16 cellular contexts compared by ENCODE assay signal in genomic region chr5:87010736-87011135, GRCh38.
DNase-seq lines count a peak whose midpoint lies in the region; ATAC-seq and TF ChIP-seq lines count a peak whose summit lies in the region.
"Had no signal": no experiment of that assay in that cellular context is flagged by ENCODE, and none has a peak within 500 bp of the region (broad histone marks: within the 10 kb centered on the region; RNA-seq: fewer than 3 reads in every experiment).

No MANE protein-coding gene starts in this region.

- no TSS peak for BruUV-seq in OCI-LY7 (replicated peaks; lab: Mats Ljungman, UMichigan)

- H3K4me2 ChIP-seq in OCI-LY7 (ENCODE audit: low read length): no peak overlapping the region

- intact Hi-C loops in Right ventricle myocardium inferior (cut with DNase I): loop anchor here (5.0 kb wide), 2 partner anchors 38 to 128 kb away; no protein-coding TSS in a partner anchor
- intact Hi-C loops in right cardiac atrium (cut with DNase I): no loop called here
- intact Hi-C loops in OCI-LY7 (cut with micrococcal nuclease; ENCODE audit: unreplicated experiment): loop anchor here (10.0 kb wide), 1 partner anchor 326 kb away; no protein-coding TSS in a partner anchor
- intact Hi-C loops in stomach (cut with DNase I; ENCODE audit: low total_unique reads): no loop called here

- TF ChIP-seq CTCF in OCI-LY7 (conservative IDR thresholded peaks at IDR 0.05; ENCODE audit: low read length) (no peak), fibroblast of mammary gland (conservative IDR thresholded peaks at IDR 0.05; ENCODE audit: control insufficient read depth, insufficient read depth, low read depth, low read length) (no peak), stomach (IDR thresholded peaks at IDR 0.05) (no peak)

- no peaks in the 10 kb centered on the region for H4K20me1 ChIP-seq in OCI-LY7 (ENCODE audit: insufficient read depth, low read length)

- WGBS in right cardiac atrium: 52% methylated on average over 3 of the region's 3 CpGs
- WGBS in stomach, 5 donors: 41 to 70% (median 55%) methylated on average over 3 of the region's 3 CpGs

- H3K27ac Mint-ChIP-seq in stimulated activated memory B cell treated with anti-CD40 and anti-IgM and Interleukin-4, amounts not matched to agents 10 μg/mL and 1 μg/mL and 100 μg/mL, for 72 hours: peak overlapping the region; percentile 12
- H3K27ac Mint-ChIP-seq: B cell, CD14-positive monocyte had no signal

- ATAC-seq in Right ventricle myocardium inferior (peak; percentile 37), right cardiac atrium (no peak)
- ATAC-seq in stimulated activated memory B cell treated with anti-CD40 and anti-IgM and Interleukin-4, amounts not matched to agents 10 μg/mL and 1 μg/mL and 100 μg/mL, for 72 hours: no peak

- no peaks in the 10 kb centered on the region for H3K4me1 ChIP-seq in right cardiac atrium (ENCODE audit: control insufficient read depth, insufficient read depth, low read length)
- no peaks in the 10 kb centered on the region for H3K4me1 ChIP-seq in OCI-LY7 (ENCODE audit: insufficient read depth, low read length, poor library complexity, severe bottlenecking)
- no peaks in the 10 kb centered on the region for H3K4me1 ChIP-seq in stomach

- H3K4me1 Mint-ChIP-seq in stimulated activated memory B cell treated with anti-CD40 and anti-IgM and Interleukin-4, amounts not matched to agents 10 μg/mL and 1 μg/mL and 100 μg/mL, for 72 hours: peaks cover 5% of the 10 kb centered on the region
- H3K4me1 Mint-ChIP-seq: B cell had no signal

- no peak for TF ChIP-seq EP300 in stomach (IDR thresholded peaks at IDR 0.05)

- CTCF ChIA-PET in OCI-LY7 (lab: Charles Lee; ENCODE audit: unreplicated experiment): no interaction called here

- H3K4me3 ChIP-seq in right cardiac atrium (ENCODE audit: low read length) (no peak overlapping the region), OCI-LY7 (ENCODE audit: low read depth, low read length, poor library complexity, severe bottlenecking) (no peak overlapping the region), fibroblast of mammary gland (ENCODE audit: control insufficient read depth, low read depth, low read length) (no peak overlapping the region), stomach (no peak overlapping the region)

- H3K27me3 ChIP-seq in right cardiac atrium (ENCODE audit: control insufficient read depth, insufficient read depth) (no peaks in the 10 kb centered on the region), stomach (no peaks in the 10 kb centered on the region)

- H2AFZ ChIP-seq in OCI-LY7 (ENCODE audit: low read length): peak overlapping the region; percentile 12; the same call in 1 of the 2 replicates

- no peaks in the 10 kb centered on the region for H3K36me3 ChIP-seq in OCI-LY7 (ENCODE audit: insufficient read depth, low read length)
- H3K36me3 ChIP-seq in stomach: no peaks in the 10 kb centered on the region

- no peak overlapping the region for H3K4me3 Mint-ChIP-seq in stimulated activated memory B cell treated with anti-CD40 and anti-IgM and Interleukin-4, amounts not matched to agents 10 μg/mL and 1 μg/mL and 100 μg/mL, for 72 hours
- H3K4me3 Mint-ChIP-seq: B cell, CD14-positive monocyte had no signal

- TF ChIP-seq POLR2A in stomach (IDR thresholded peaks at IDR 0.05): no peak

- H3K27ac ChIP-seq in right cardiac atrium (ENCODE audit: low read length) (no peak overlapping the region), OCI-LY7 (ENCODE audit: low read depth, low read length, poor library complexity, severe bottlenecking) (no peak overlapping the region), stomach (no peak overlapping the region)
- H3K27ac ChIP-seq: 22Rv1 had no signal

- no peaks in the 10 kb centered on the region for H3K79me2 ChIP-seq in OCI-LY7 (ENCODE audit: insufficient read depth, low read depth, low read length)

- no peaks in the 10 kb centered on the region for H3K9me2 ChIP-seq in OCI-LY7 (ENCODE audit: insufficient read depth, low read length)

- DNase-seq in Right ventricle myocardium inferior (ENCODE audit: missing footprints): no peak
- no peak for DNase-seq in right cardiac atrium
- no peak for DNase-seq in OCI-LY7 (ENCODE audit: low spot score)
- DNase-seq in fibroblast of mammary gland (ENCODE audit: low read depth): peak; percentile 32
- no peak for DNase-seq in amniotic stem cell (lab: John Stamatoyannopoulos, UW)
- DNase-seq in stimulated activated naive CD4-positive, alpha-beta T cell (lab: John Stamatoyannopoulos, UW): no peak
- no peak for DNase-seq in stomach
- DNase-seq: Kasumi-1, NCI-H1694 treated with DMSO at 0.1 percent for 48 hours, NCI-H2081 treated with DMSO at 0.1 percent for 48 hours, NCI-H2171 treated with DMSO at 0.1 percent for 48 hours, SHP77 had no signal

- H3K36me3 Mint-ChIP-seq in stimulated activated memory B cell treated with anti-CD40 and anti-IgM and Interleukin-4, amounts not matched to agents 10 μg/mL and 1 μg/mL and 100 μg/mL, for 72 hours: no peaks in the 10 kb centered on the region
- H3K36me3 Mint-ChIP-seq: CD14-positive monocyte had no signal

- H3K9me3 ChIP-seq in right cardiac atrium (ENCODE audit: control insufficient read depth, low read length) (no peaks in the 10 kb centered on the region), OCI-LY7 (ENCODE audit: low read length) (no peaks in the 10 kb centered on the region), stomach (no peaks in the 10 kb centered on the region)

- H3K27me3 Mint-ChIP-seq in stimulated activated memory B cell treated with anti-CD40 and anti-IgM and Interleukin-4, amounts not matched to agents 10 μg/mL and 1 μg/mL and 100 μg/mL, for 72 hours: no peaks in the 10 kb centered on the region
- H3K27me3 Mint-ChIP-seq: B cell had no signal

- POLR2A ChIA-PET in OCI-LY7 (lab: Charles Lee): interaction anchor here (0.6 to 1.6 kb wide), 3 partner anchors 9 to 111 kb away, joined by 3 read pairs; no protein-coding TSS in a partner anchor

- no peaks in the 10 kb centered on the region for H3K9me3 Mint-ChIP-seq in stimulated activated memory B cell treated with anti-CD40 and anti-IgM and Interleukin-4, amounts not matched to agents 10 μg/mL and 1 μg/mL and 100 μg/mL, for 72 hours
- H3K9me3 Mint-ChIP-seq: CD14-positive monocyte had no signal

Comparison
In these comparisons a context has a peak if more than half of its experiments do, and no peak if none do; other contexts are left out.
1. intact Hi-C loops: an anchor here in Right ventricle myocardium inferior (5.0 kb wide) and OCI-LY7 (10.0 kb wide); none called in right cardiac atrium and stomach.